In genomic region chr4:122152699-122153328, GRCh38 we compare ENCODE assay signal across 8 cellular contexts. TPM values are rescaled to one million over a fixed set of nuclear protein-coding genes. Genes with fewer than 3 reads are reported as not detected.
DNase-seq lines count a peak whose midpoint lies in the region; ATAC-seq and TF ChIP-seq lines count a peak whose summit lies in the region.

No MANE protein-coding gene starts in this region.

- peak overlapping the region; percentile 92 for H3K4me2 ChIP-seq in KMS-11

- H3K79me2 ChIP-seq in KMS-11 (ENCODE audit: insufficient read depth, low read depth): peaks cover 5% of the 10 kb centered on the region; the same call in 1 of the 2 replicates

- ATAC-seq in GM21825 (IDR thresholded peaks at IDR 0.05; ENCODE audit: unreplicated experiment): peak; percentile 46
- peak; percentile 55 to 67 (median 64) for ATAC-seq in right lobe of liver

- under 1% methylated on average over 17 of the region's 20 CpGs for WGBS in right lobe of liver (ENCODE audit: insufficient coverage, low coverage, low lambda C conversion rate, missing lambda C conversion rate)

- H2AFZ ChIP-seq in KMS-11 (ENCODE audit: low read depth): peak overlapping the region; percentile 100

- no peaks in the 10 kb centered on the region for H3K27me3 ChIP-seq in KMS-11 (ENCODE audit: insufficient read depth, low read depth)
- no peaks in the 10 kb centered on the region for H3K27me3 ChIP-seq in right lobe of liver

- peak overlapping the region; percentile 41; the same call in 1 of the 2 replicates for H3K27ac ChIP-seq in KMS-11
- peak overlapping the region; percentile 79 to 92 (median 83) for H3K27ac ChIP-seq in right lobe of liver

- H3K36me3 ChIP-seq in KMS-11 (ENCODE audit: insufficient read depth) (no peaks in the 10 kb centered on the region), right lobe of liver (no peaks in the 10 kb centered on the region)

- TF ChIP-seq POLR2A in right lobe of liver (IDR thresholded peaks at IDR 0.05): no peak

- H3K9me3 ChIP-seq in right lobe of liver: no peaks in the 10 kb centered on the region

- intact Hi-C loops in right lobe of liver (cut with DNase I): no loop called here

- peak; percentile 65 for DNase-seq in UCSD-AML1 (lab: John Stamatoyannopoulos, UW; ENCODE audit: unreplicated experiment)
- DNase-seq in dermis blood vessel endothelial cell: peak; percentile 51
- DNase-seq in right lobe of liver: peak; percentile 56 to 68 (median 57)
- DNase-seq in stimulated activated CD8-positive, alpha-beta memory T cell treated with anti-CD3 and anti-CD28 coated beads, Interleukin-2, amount 100 ng/mL, for 1 hour (ENCODE audit: low read depth in 2 of 2): peak; percentile 1 to 12
- DNase-seq in NCI-H2171 (lab: John Stamatoyannopoulos, UW): no peak

- H3K9ac ChIP-seq in KMS-11: peak overlapping the region; percentile 68

- TF ChIP-seq CTCF in KMS-11 (conservative IDR thresholded peaks at IDR 0.05; ENCODE audit: low read depth, low read length) (no peak), right lobe of liver (IDR thresholded peaks at IDR 0.05) (no peak)

- peaks cover 19% of the 10 kb centered on the region for H3K4me1 ChIP-seq in KMS-11 (ENCODE audit: low read depth, poor library complexity, severe bottlenecking)
- peaks cover 0 to 11% (median 0%) of the 10 kb centered on the region in 4 donors for H3K4me1 ChIP-seq in right lobe of liver

- peak overlapping the region; percentile 82 for H3K4me3 ChIP-seq in GM08714 (ENCODE audit: low read length)
- H3K4me3 ChIP-seq in KMS-11 (IDR thresholded peaks at IDR 0.05; ENCODE audit: insufficient read depth, low read depth, low read length): peak overlapping the region; percentile 27
- H3K4me3 ChIP-seq in right lobe of liver: peak overlapping the region; percentile 73 to 94 (median 92)

- no peaks in the 10 kb centered on the region for H4K20me1 ChIP-seq in KMS-11 (ENCODE audit: insufficient read depth)

RNA-seq across cellular contexts. Expression of gene BLTP1, which starts 0.7 kb away (rescaled TPM):
- total RNA-seq in dermis blood vessel endothelial cell (91.6 and 97.4 TPM in 2 replicates), right lobe of liver (10 to 100 TPM; 29.1 to 42.1 (median 36.9) TPM)

Comparison
In these comparisons a context has a peak if more than half of its experiments do, and no peak if none do; other contexts are left out.
1. H3K4me3 ChIP-seq: peak in every context shown above with its lines; median percentile 92 in right lobe of liver; 82 in GM08714; 27 in KMS-11.